ENCODE assay signal across 21 cellular contexts in the genomic region with DNA sequence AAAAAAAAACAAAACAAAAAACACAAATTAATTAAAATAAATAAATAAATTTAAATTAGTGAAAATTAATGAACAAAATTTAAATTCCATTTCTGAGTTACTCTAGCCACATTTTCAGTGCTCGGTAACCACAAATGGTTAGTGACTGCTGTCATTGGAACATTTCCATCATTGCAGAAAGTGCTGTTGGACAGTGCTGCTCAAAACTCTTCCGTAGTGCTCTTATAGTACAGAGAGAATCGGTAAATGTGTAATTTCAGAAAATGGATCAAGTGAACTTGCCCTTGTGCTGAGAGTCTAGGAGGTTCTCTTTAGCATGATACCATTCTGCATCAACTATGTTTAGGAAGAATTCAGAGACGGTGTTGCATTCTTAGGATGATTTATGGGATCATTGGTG.
"Had no signal": no experiment of that assay in that cellular context is flagged by ENCODE, and none has a peak within 500 bp of the region (broad histone marks: within the 10 kb centered on the region; RNA-seq: fewer than 3 reads in every experiment).

No MANE protein-coding gene starts in this region.

- H3K27ac ChIP-seq: esophagus squamous epithelium, left ventricle myocardium inferior, tibial nerve, uterus had no signal

- H3K36me3 ChIP-seq: tibial nerve, uterus had no signal

- H3K27me3 Mint-ChIP-seq: activated CD4-positive, alpha-beta T cell treated with anti-CD3 and anti-CD28 coated beads, Interleukin-2, amount 10 ng/mL, durations not matched to agents 7 days and 5 days; activated CD8-positive, alpha-beta memory T cell treated with anti-CD3 and anti-CD28 coated beads, Interleukin-2, amount 10 ng/mL, durations not matched to agents 7 days and 5 days; brain had no signal

- H3K27ac Mint-ChIP-seq: activated CD4-positive, alpha-beta T cell treated with anti-CD3 and anti-CD28 coated beads, Interleukin-2, amount 10 ng/mL, durations not matched to agents 7 days and 5 days; activated CD8-positive, alpha-beta memory T cell treated with anti-CD3 and anti-CD28 coated beads, Interleukin-2, amount 10 ng/mL, durations not matched to agents 7 days and 5 days; brain; natural killer cell; stimulated activated naive B cell treated with anti-CD40 and anti-IgM and Interleukin-4, amounts not matched to agents 10 μg/mL and 1 μg/mL and 100 μg/mL, for 72 hours had no signal

- H3K27me3 ChIP-seq: esophagus squamous epithelium, foreskin keratinocyte, tibial nerve, uterus had no signal

- H3K4me3 ChIP-seq: esophagus squamous epithelium, left ventricle myocardium inferior, tibial nerve, uterus had no signal

- DNase-seq: activated CD4-positive, alpha-beta T cell treated with anti-CD3 and anti-CD28 coated beads, Interleukin-2, amount 10 ng/mL, durations not matched to agents 7 days and 5 days; activated CD8-positive, alpha-beta memory T cell treated with anti-CD3 and anti-CD28 coated beads, Interleukin-2, amount 10 ng/mL, durations not matched to agents 7 days and 5 days; activated naive CD4-positive, alpha-beta T cell; activated T-cell treated with anti-CD3 and anti-CD28 coated beads, Interleukin-2, amount 50 U/mL, for 4 hours; amygdala; effector CD8-positive, alpha-beta T cell; esophagus squamous epithelium; foreskin keratinocyte; glutamatergic neuron; left ventricle myocardium inferior; natural killer cell; stimulated activated CD4-positive, alpha-beta T cell treated with anti-CD3 and anti-CD28 coated beads, Interleukin-15, amount 100 ng/mL, for 24 hours; stimulated activated CD4-positive, alpha-beta T cell treated with anti-CD3 and anti-CD28 coated beads, Interleukin-4, amount 100 ng/mL, for 1 hour; stimulated activated naive B cell treated with anti-CD40 and anti-IgM and Interleukin-4, amounts not matched to agents 10 μg/mL and 1 μg/mL and 100 μg/mL, for 72 hours; substantia nigra; T-helper 2 cell; uterus had no signal

- H3K4me3 Mint-ChIP-seq: activated CD4-positive, alpha-beta T cell treated with anti-CD3 and anti-CD28 coated beads, Interleukin-2, amount 10 ng/mL, durations not matched to agents 7 days and 5 days; activated CD8-positive, alpha-beta memory T cell treated with anti-CD3 and anti-CD28 coated beads, Interleukin-2, amount 10 ng/mL, durations not matched to agents 7 days and 5 days; activated T-cell treated with anti-CD3 and anti-CD28 coated beads, Interleukin-2, amount 50 U/mL, for 4 hours; brain; central memory CD8-positive, alpha-beta T cell; natural killer cell; stimulated activated naive B cell treated with anti-CD40 and anti-IgM and Interleukin-4, amounts not matched to agents 10 μg/mL and 1 μg/mL and 100 μg/mL, for 72 hours had no signal

- H3K4me1 ChIP-seq: foreskin keratinocyte had no signal

- FAIRE-seq: endothelial cell of umbilical vein had no signal

- ATAC-seq: activated CD8-positive, alpha-beta memory T cell treated with anti-CD3 and anti-CD28 coated beads, Interleukin-2, amount 10 ng/mL, durations not matched to agents 7 days and 5 days; foreskin keratinocyte; natural killer cell; stimulated activated naive B cell treated with anti-CD40 and anti-IgM and Interleukin-4, amounts not matched to agents 10 μg/mL and 1 μg/mL and 100 μg/mL, for 72 hours had no signal
